Comparison of ENCODE assay signal across 8 cellular contexts in the genomic region with DNA sequence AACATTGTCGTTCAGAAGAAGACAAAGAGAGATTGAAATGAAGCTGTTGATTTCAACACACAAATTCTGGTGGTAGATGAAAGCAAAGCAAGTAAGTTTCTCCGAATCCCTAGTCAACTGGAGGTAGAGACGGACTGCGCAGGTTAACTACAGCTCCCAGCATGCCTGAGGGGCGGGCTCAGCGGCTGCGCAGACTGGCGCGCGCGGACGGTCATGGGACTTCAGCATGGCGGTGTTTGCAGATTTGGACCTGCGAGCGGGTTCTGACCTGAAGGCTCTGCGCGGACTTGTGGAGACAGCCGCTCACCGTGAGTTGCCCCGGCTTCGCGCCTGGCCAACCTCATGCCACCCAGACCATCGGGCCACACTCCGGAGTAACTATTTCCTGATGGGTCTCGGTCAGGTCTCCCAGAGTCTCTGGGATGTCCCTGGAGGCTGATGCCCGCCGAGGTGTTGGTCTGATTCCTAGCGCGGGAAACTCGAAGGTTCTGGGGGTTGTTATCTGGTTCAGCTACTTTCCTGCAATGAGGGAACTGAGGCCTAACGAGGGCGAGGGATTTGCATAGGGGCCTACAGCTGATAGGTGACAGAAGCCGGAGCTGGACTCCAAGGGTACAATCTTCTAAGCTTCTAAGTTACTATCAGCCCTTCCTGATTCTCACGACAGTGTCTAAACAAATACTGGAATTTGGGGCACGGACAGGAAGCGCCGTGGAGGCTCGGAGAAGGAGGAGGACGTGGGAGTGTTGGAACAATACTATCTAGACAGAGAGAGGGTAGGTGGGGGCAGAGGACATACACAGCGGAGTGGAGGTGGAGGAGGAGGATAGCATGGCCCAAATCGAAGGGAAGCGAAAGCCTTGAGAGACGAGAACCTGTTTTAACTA. TPM values are rescaled to one million over a fixed set of nuclear protein-coding genes. Genes with fewer than 3 reads are reported as not detected.
A peak's percentile ranks its signal among the peaks of the same experiment; 100 is the strongest.
DNase-seq lines count a peak whose midpoint lies in the region; ATAC-seq and TF ChIP-seq lines count a peak whose summit lies in the region.

A gene (plus strand): TSS at position 214 of the 887 bp plus-strand sequence. CDS start 13 bp downstream, at position 227.

- peaks cover 0 to 4% of the 10 kb centered on the region in 2 donors for H3K9me3 ChIP-seq in uterus

- peak; percentile 99 for ATAC-seq in HG02759 (IDR thresholded peaks at IDR 0.05; ENCODE audit: unreplicated experiment)
- ATAC-seq in left ventricle myocardium superior: peak; percentile 99

- H3K36me3 ChIP-seq in uterus: no peaks in the 10 kb centered on the region

- TF ChIP-seq CTCF in GM13977 (IDR thresholded peaks at IDR 0.05; ENCODE audit: extremely low read depth, insufficient read depth, missing control alignments) (no peak), uterus (IDR thresholded peaks at IDR 0.05) (peak in 2 of 4 experiments; percentile 16 to 30)

- in situ Hi-C loops in GM13977 (cut with MboI; ENCODE audit: low pct_unique_long_range_greater_than_20kb, low sequenced_read_pairs, unreplicated experiment): loop anchor here (25.0 kb wide), 2 partner anchors 135 to 1085 kb away; no protein-coding TSS in a partner anchor

- peak in 1 of 2 donors; percentile 60 for TF ChIP-seq POLR2A in uterus (IDR thresholded peaks at IDR 0.05)

- intact Hi-C loops in left ventricle myocardium superior (cut with micrococcal nuclease) (no loop called here), uterus (cut with DNase I; ENCODE audit: low total_unique reads) (no loop called here)

- H3K27ac ChIP-seq in angular gyrus (ENCODE audit: low read depth, low read length) (peak within 1 kb of the TSS; percentile 78), uterus (peak within 1 kb of the TSS; percentile 71 to 82)

- H3K27me3 ChIP-seq in uterus: no peaks in the 10 kb centered on the region

- peaks cover 6 to 7% of the 10 kb centered on the region in 2 donors for H3K4me1 ChIP-seq in uterus

- DNase-seq in GM13977 (ENCODE audit: low spot score) (peak; percentile 82), NCI-H1417 treated with DMSO at 0.1 percent for 48 hours (lab: John Stamatoyannopoulos, UW) (peak; percentile 4), T-helper 2 cell (peak; percentile 62 to 85 (median 72)), left ventricle myocardium superior (peak; percentile 91), pulmonary artery endothelial cell (ENCODE audit: low read depth, low spot score) (peak; percentile 51), uterus (peak; percentile 76 to 81)

- H3K4me3 ChIP-seq in uterus: peak within 1 kb of the TSS; percentile 77 to 95

RNA-seq across cellular contexts. Expression of the gene that starts here (rescaled TPM):
- total RNA-seq in left ventricle myocardium superior: 30.9 TPM
- 40.6 and 53.6 TPM in 2 replicates for total RNA-seq in pulmonary artery endothelial cell
- 10 to 100 TPM; 10.9 to 61.1 (median 32.0) TPM for total RNA-seq in uterus

Comparison
In these comparisons a context has a peak if more than half of its experiments do, and no peak if none do; other contexts are left out.
1. Peak in every context shown above with its lines: DNase-seq, ATAC-seq, H3K4me3 ChIP-seq and H3K27ac ChIP-seq.
2. DNase-seq: peak in every context shown above with its lines; median percentile 91 in left ventricle myocardium superior; 82 in GM13977; 78 in uterus; 72 in T-helper 2 cell; 51 in pulmonary artery endothelial cell; 4 in NCI-H1417 treated with DMSO at 0.1 percent for 48 hours.